In genomic region chr19:31232220-31232619, GRCh38 we compare ENCODE assay signal across 24 cellular contexts.
DNase-seq lines count a peak whose midpoint lies in the region; ATAC-seq and TF ChIP-seq lines count a peak whose summit lies in the region.
"Had no signal": no experiment of that assay in that cellular context is flagged by ENCODE, and none has a peak within 500 bp of the region (broad histone marks: within the 10 kb centered on the region; RNA-seq: fewer than 3 reads in every experiment).

No MANE protein-coding gene starts in this region.

- peak; percentile 19 for DNase-seq in NCI-H82 (lab: John Stamatoyannopoulos, UW)
- DNase-seq in NCI-H82 treated with DMSO at 0.1 percent for 48 hours (lab: John Stamatoyannopoulos, UW; ENCODE audit: unreplicated experiment), result no peak
- no peak for DNase-seq in SJSA1 (ENCODE audit: low read depth in 1 of 2, low spot score in 2 of 2)
- DNase-seq in fibroblast of lung (ENCODE audit: low read depth in 2 of 2), result peak; percentile 39 to 84
- no peak for DNase-seq in retinal pigment epithelial cell (ENCODE audit: low read depth)
- DNase-seq in activated CD4-positive, alpha-beta T cell treated with anti-CD3 and anti-CD28 coated beads for 1 hour, result no peak
- no peak for DNase-seq in activated naive CD4-positive, alpha-beta T cell treated with anti-CD3 and anti-CD28 coated beads for 36 hours
- DNase-seq: activated CD4-positive, alpha-beta T cell treated with anti-CD3 and anti-CD28 coated beads, Interleukin-2, amount 10 ng/mL, durations not matched to agents 7 days and 5 days; activated naive CD8-positive, alpha-beta T cell treated with anti-CD3 and anti-CD28 coated beads, Interleukin-2, amount 10 ng/mL, durations not matched to agents 7 days and 5 days; activated T-cell treated with anti-CD3 and anti-CD28 coated beads, Interleukin-2, amount 50 U/mL, for 1 hour; COR-L47; glutamatergic neuron; GOT3; islet precursor cell; midbrain; NCI-H2107; NK-92 treated with Interleukin-12 subunit alpha and Interleukin-12 subunit beta, amount 100 ng/mL, for 24 hours; Right ventricle myocardium superior; T1000; upper lobe of left lung had no signal

- intact Hi-C loops in activated naive CD4-positive, alpha-beta T cell treated with anti-CD3 and anti-CD28 coated beads for 36 hours (cut with micrococcal nuclease), result no loop called here

- H3K27me3 Mint-ChIP-seq in activated naive CD4-positive, alpha-beta T cell treated with anti-CD3 and anti-CD28 coated beads for 36 hours (ENCODE audit: low read depth), result peaks cover 15% of the 10 kb centered on the region
- H3K27me3 Mint-ChIP-seq: stimulated activated memory B cell treated with anti-CD40 and anti-IgM and Interleukin-4, amounts not matched to agents 10 μg/mL and 1 μg/mL and 100 μg/mL, for 72 hours had no signal

- no peaks in the 10 kb centered on the region for H3K36me3 Mint-ChIP-seq in activated naive CD4-positive, alpha-beta T cell treated with anti-CD3 and anti-CD28 coated beads for 36 hours (ENCODE audit: low read depth)
- H3K36me3 Mint-ChIP-seq: activated naive CD8-positive, alpha-beta T cell treated with anti-CD3 and anti-CD28 coated beads, Interleukin-2, amount 10 ng/mL, durations not matched to agents 7 days and 5 days; stimulated activated memory B cell treated with anti-CD40 and anti-IgM and Interleukin-4, amounts not matched to agents 10 μg/mL and 1 μg/mL and 100 μg/mL, for 72 hours had no signal

- CTCF ChIA-PET in activated naive CD4-positive, alpha-beta T cell treated with anti-CD3 and anti-CD28 coated beads for 36 hours (lab: Charles Lee), result no interaction called here

- no peaks in the 10 kb centered on the region for H3K9me3 ChIP-seq in SJSA1 (replicated peaks)
- no peaks in the 10 kb centered on the region for H3K9me3 ChIP-seq in fibroblast of lung (ENCODE audit: control insufficient read depth, insufficient read depth, low read depth, low read length)
- H3K9me3 ChIP-seq: upper lobe of left lung had no signal

- H3K36me3 ChIP-seq in SJSA1 (no peaks in the 10 kb centered on the region), fibroblast of lung (ENCODE audit: control insufficient read depth, insufficient read depth, low read length) (no peaks in the 10 kb centered on the region)
- H3K36me3 ChIP-seq: upper lobe of left lung had no signal

- no peak overlapping the region for H3K9ac ChIP-seq in fibroblast of lung (ENCODE audit: insufficient read depth, low read length)

- H3K4me3 ChIP-seq in SJSA1, result no peak overlapping the region
- H3K4me3 ChIP-seq in fibroblast of lung (replicated peaks in 1 of 4; ENCODE audit: control extremely low read depth in 1 of 4, insufficient read depth in 1 of 4, low read depth in 3 of 4, low read length in 4 of 4), result no peak overlapping the region
- H3K4me3 ChIP-seq in retinal pigment epithelial cell (ENCODE audit: low read length), result no peak overlapping the region
- H3K4me3 ChIP-seq: upper lobe of left lung had no signal

- H3K27ac ChIP-seq in SJSA1 (peak overlapping the region; percentile 5; the same call in 1 of the 2 replicates), fibroblast of lung (ENCODE audit: insufficient read depth, low read length) (peak overlapping the region; percentile 21)
- H3K27ac ChIP-seq: 22Rv1, upper lobe of left lung had no signal

- no peak overlapping the region for H3K4me2 ChIP-seq in fibroblast of lung (ENCODE audit: extremely low read depth, insufficient read depth, low read length)

- H3K27ac Mint-ChIP-seq in activated naive CD4-positive, alpha-beta T cell treated with anti-CD3 and anti-CD28 coated beads for 36 hours, result no peak overlapping the region
- H3K27ac Mint-ChIP-seq: activated CD4-positive, alpha-beta T cell treated with anti-CD3 and anti-CD28 coated beads, Interleukin-2, amount 10 ng/mL, durations not matched to agents 7 days and 5 days; activated naive CD8-positive, alpha-beta T cell treated with anti-CD3 and anti-CD28 coated beads, Interleukin-2, amount 10 ng/mL, durations not matched to agents 7 days and 5 days; stimulated activated memory B cell treated with anti-CD40 and anti-IgM and Interleukin-4, amounts not matched to agents 10 μg/mL and 1 μg/mL and 100 μg/mL, for 72 hours had no signal

- no peaks in the 10 kb centered on the region for H4K20me1 ChIP-seq in fibroblast of lung (ENCODE audit: control insufficient read depth, extremely low read depth, insufficient read depth, low read length)

- TF ChIP-seq CTCF in fibroblast of lung (conservative IDR thresholded peaks at IDR 0.05 in 1 of 2, IDR thresholded peaks at IDR 0.05 in 1 of 2; ENCODE audit: low read depth in 1 of 2, low read length in 2 of 2), result no peak
- peak; percentile 27 for TF ChIP-seq CTCF in retinal pigment epithelial cell (conservative IDR thresholded peaks at IDR 0.05; ENCODE audit: low read depth, low read length)

- ATAC-seq in HG03280 (IDR thresholded peaks at IDR 0.05; ENCODE audit: unreplicated experiment), result no peak
- ATAC-seq: stimulated activated memory B cell treated with anti-CD40 and anti-IgM and Interleukin-4, amounts not matched to agents 10 μg/mL and 1 μg/mL and 100 μg/mL, for 72 hours had no signal

- no peaks in the 10 kb centered on the region for H3K4me1 Mint-ChIP-seq in activated naive CD4-positive, alpha-beta T cell treated with anti-CD3 and anti-CD28 coated beads for 36 hours (ENCODE audit: low read depth)
- H3K4me1 Mint-ChIP-seq: activated CD4-positive, alpha-beta T cell treated with anti-CD3 and anti-CD28 coated beads, Interleukin-2, amount 10 ng/mL, durations not matched to agents 7 days and 5 days; activated naive CD8-positive, alpha-beta T cell treated with anti-CD3 and anti-CD28 coated beads, Interleukin-2, amount 10 ng/mL, durations not matched to agents 7 days and 5 days; central memory CD8-positive, alpha-beta T cell; stimulated activated memory B cell treated with anti-CD40 and anti-IgM and Interleukin-4, amounts not matched to agents 10 μg/mL and 1 μg/mL and 100 μg/mL, for 72 hours had no signal

- no peaks in the 10 kb centered on the region for H3K79me2 ChIP-seq in fibroblast of lung (ENCODE audit: control insufficient read depth, insufficient read depth, low read length)

- H3K27me3 ChIP-seq in SJSA1 (replicated peaks) (no peaks in the 10 kb centered on the region), fibroblast of lung (ENCODE audit: control insufficient read depth, insufficient read depth, low read length) (no peaks in the 10 kb centered on the region)
- H3K27me3 ChIP-seq: upper lobe of left lung had no signal

- H3K9me3 Mint-ChIP-seq in activated naive CD4-positive, alpha-beta T cell treated with anti-CD3 and anti-CD28 coated beads for 36 hours, result no peaks in the 10 kb centered on the region
- H3K9me3 Mint-ChIP-seq: activated CD4-positive, alpha-beta T cell treated with anti-CD3 and anti-CD28 coated beads, Interleukin-2, amount 10 ng/mL, durations not matched to agents 7 days and 5 days; central memory CD8-positive, alpha-beta T cell had no signal

- peaks cover 14% of the 10 kb centered on the region for H3K4me1 ChIP-seq in SJSA1 (replicated peaks)
- peaks cover 4% of the 10 kb centered on the region for H3K4me1 ChIP-seq in fibroblast of lung (ENCODE audit: control insufficient read depth, extremely low read depth, insufficient read depth, low read length)
- H3K4me1 ChIP-seq: upper lobe of left lung had no signal

- H2AFZ ChIP-seq in fibroblast of lung (ENCODE audit: low read length), result no peak overlapping the region

- no peak overlapping the region for H3K4me3 Mint-ChIP-seq in activated naive CD4-positive, alpha-beta T cell treated with anti-CD3 and anti-CD28 coated beads for 36 hours
- H3K4me3 Mint-ChIP-seq: activated CD4-positive, alpha-beta T cell treated with anti-CD3 and anti-CD28 coated beads, Interleukin-2, amount 10 ng/mL, durations not matched to agents 7 days and 5 days; activated naive CD8-positive, alpha-beta T cell treated with anti-CD3 and anti-CD28 coated beads, Interleukin-2, amount 10 ng/mL, durations not matched to agents 7 days and 5 days; central memory CD8-positive, alpha-beta T cell; stimulated activated memory B cell treated with anti-CD40 and anti-IgM and Interleukin-4, amounts not matched to agents 10 μg/mL and 1 μg/mL and 100 μg/mL, for 72 hours had no signal

Comparison
In these comparisons a context has a peak if more than half of its experiments do, and no peak if none do; other contexts are left out.
1. DNase-seq: peak in NCI-H82 (single experiment) and fibroblast of lung (2 of 2); none in NCI-H82 treated with DMSO at 0.1 percent for 48 hours (single experiment), SJSA1 (0 of 2), retinal pigment epithelial cell (single experiment), activated CD4-positive, alpha-beta T cell treated with anti-CD3 and anti-CD28 coated beads for 1 hour (single experiment) and activated naive CD4-positive, alpha-beta T cell treated with anti-CD3 and anti-CD28 coated beads for 36 hours (single experiment).